ENCODE assay signal across 11 cellular contexts in genomic region chr18:55861266-55861665, GRCh38.
DNase-seq lines count a peak whose midpoint lies in the region; ATAC-seq and TF ChIP-seq lines count a peak whose summit lies in the region.
"Had no signal": no experiment of that assay in that cellular context is flagged by ENCODE, and none has a peak within 500 bp of the region (broad histone marks: within the 10 kb centered on the region; RNA-seq: fewer than 3 reads in every experiment).

No MANE protein-coding gene starts in this region.

- no peak overlapping the region for H3K4me2 ChIP-seq in mesenchymal stem cell (ENCODE audit: low read length, poor library complexity, severe bottlenecking)

- H3K23ac ChIP-seq in mesenchymal stem cell (ENCODE audit: low read length in 2 of 2), result no peak overlapping the region

- H3K4ac ChIP-seq in mesenchymal stem cell (ENCODE audit: low read depth in 1 of 2, low read length in 2 of 2), result no peak overlapping the region

- H4K8ac ChIP-seq in mesenchymal stem cell (ENCODE audit: low read length), result no peak overlapping the region

- POLR2A ChIA-PET in Caco-2 (lab: Charles Lee), result no interaction called here
- POLR2A ChIA-PET in CD8-positive, alpha-beta memory T cell (lab: Charles Lee), result no interaction called here

- TF ChIP-seq CTCF in Caco-2 (IDR thresholded peaks at IDR 0.05; ENCODE audit: insufficient read depth in 1 of 2, low read depth in 1 of 2, low read length in 1 of 2, severe bottlenecking in 1 of 2, unreplicated experiment in 1 of 2), result peak; percentile 20 to 36

- H3K18ac ChIP-seq in mesenchymal stem cell (ENCODE audit: low read depth in 1 of 2, low read length in 2 of 2), result no peak overlapping the region

- 100% methylated on average over 2 of the region's 6 CpGs for WGBS in mesenchymal stem cell

- H3K14ac ChIP-seq in mesenchymal stem cell (ENCODE audit: low read length in 2 of 2), result no peak overlapping the region

- no peaks in the 10 kb centered on the region for H3K27me3 Mint-ChIP-seq in Caco-2 (ENCODE audit: insufficient read depth, unreplicated experiment)
- peaks cover 0 to 2% of the 10 kb centered on the region in 2 donors for H3K27me3 Mint-ChIP-seq in CD8-positive, alpha-beta memory T cell

- BruUV-seq in Caco-2 (replicated peaks; lab: Mats Ljungman, UMichigan), result no TSS peak

- intact Hi-C loops in Caco-2 (cut with micrococcal nuclease; ENCODE audit: unreplicated experiment), result loop anchor here (1.0 kb wide), 1 partner anchor 446 kb away; no protein-coding TSS in a partner anchor

- no peaks in the 10 kb centered on the region for H3K79me1 ChIP-seq in mesenchymal stem cell (replicated peaks; ENCODE audit: low read length, poor library complexity, severe bottlenecking)

- peaks cover 7% of the 10 kb centered on the region for H3K4me1 ChIP-seq in Caco-2
- peaks cover 1% of the 10 kb centered on the region for H3K4me1 ChIP-seq in mesenchymal stem cell (ENCODE audit: control insufficient read depth, insufficient read depth, low read depth, low read length)
- no peaks in the 10 kb centered on the region for H3K4me1 ChIP-seq in CD8-positive, alpha-beta memory T cell (ENCODE audit: insufficient read depth, low read length)
- H3K4me1 ChIP-seq: prostate gland had no signal

- no peaks in the 10 kb centered on the region for H3K36me3 Mint-ChIP-seq in Caco-2 (ENCODE audit: insufficient read depth, unreplicated experiment)
- no peaks in the 10 kb centered on the region for H3K36me3 Mint-ChIP-seq in CD8-positive, alpha-beta memory T cell

- H3K9me3 Mint-ChIP-seq in Caco-2 (ENCODE audit: unreplicated experiment), result no peaks in the 10 kb centered on the region
- H3K9me3 Mint-ChIP-seq in CD8-positive, alpha-beta memory T cell, result peaks cover 0 to 9% (median 4%) of the 10 kb centered on the region in 5 donors
- H3K9me3 Mint-ChIP-seq: activated T-cell treated with anti-CD3 and anti-CD28 coated beads, Interleukin-2, amount 50 U/mL, for 4 hours had no signal

- no peak overlapping the region for H3K27ac ChIP-seq in mesenchymal stem cell (ENCODE audit: low read length, poor library complexity, severe bottlenecking)
- H3K27ac ChIP-seq in CD8-positive, alpha-beta memory T cell (ENCODE audit: low read depth, low read length), result no peak overlapping the region
- H3K27ac ChIP-seq: prostate gland had no signal

- H3K36me3 ChIP-seq in Caco-2 (ENCODE audit: control insufficient read depth, insufficient read depth, low read length), result no peaks in the 10 kb centered on the region
- no peaks in the 10 kb centered on the region for H3K36me3 ChIP-seq in mesenchymal stem cell (ENCODE audit: control insufficient read depth in 1 of 2, insufficient read depth in 2 of 2, low read depth in 1 of 2, low read length in 2 of 2)
- H3K36me3 ChIP-seq in CD8-positive, alpha-beta memory T cell (ENCODE audit: insufficient read depth, low read length), result no peaks in the 10 kb centered on the region
- H3K36me3 ChIP-seq: prostate gland had no signal

- no peaks in the 10 kb centered on the region for H3K9me3 ChIP-seq in Caco-2
- no peaks in the 10 kb centered on the region for H3K9me3 ChIP-seq in mesenchymal stem cell (ENCODE audit: control insufficient read depth, low read length)
- no peaks in the 10 kb centered on the region for H3K9me3 ChIP-seq in CD8-positive, alpha-beta memory T cell (ENCODE audit: low read length)
- H3K9me3 ChIP-seq: prostate gland had no signal

- no peak overlapping the region for H2BK5ac ChIP-seq in mesenchymal stem cell (ENCODE audit: low read depth, low read length, poor library complexity, severe bottlenecking)

- H3K4me3 ChIP-seq in Caco-2 (ENCODE audit: low read depth, low read length), result no peak overlapping the region
- no peak overlapping the region for H3K4me3 ChIP-seq in mesenchymal stem cell (ENCODE audit: insufficient read depth in 1 of 2, low read depth in 1 of 2, low read length in 2 of 2)
- no peak overlapping the region for H3K4me3 ChIP-seq in CD8-positive, alpha-beta memory T cell (ENCODE audit: low read length)
- H3K4me3 ChIP-seq: prostate gland had no signal

- peaks cover 12% of the 10 kb centered on the region for H3K4me1 Mint-ChIP-seq in Caco-2 (ENCODE audit: low read depth, unreplicated experiment)
- no peaks in the 10 kb centered on the region for H3K4me1 Mint-ChIP-seq in CD8-positive, alpha-beta memory T cell

- H3K27me3 ChIP-seq in Caco-2 (replicated peaks; ENCODE audit: control insufficient read depth, insufficient read depth, low read length), result no peaks in the 10 kb centered on the region
- no peaks in the 10 kb centered on the region for H3K27me3 ChIP-seq in mesenchymal stem cell (ENCODE audit: control insufficient read depth in 1 of 2, insufficient read depth in 1 of 2, low read length in 2 of 2)
- no peaks in the 10 kb centered on the region for H3K27me3 ChIP-seq in CD8-positive, alpha-beta memory T cell (ENCODE audit: insufficient read depth, low read length, poor library complexity, severe bottlenecking)

- no peak overlapping the region for H2AFZ ChIP-seq in mesenchymal stem cell (ENCODE audit: low read depth, low read length)

- DNase-seq in Caco-2 (peak in 1 of 2 experiments; percentile 5), NCI-H1694 (lab: John Stamatoyannopoulos, UW) (peak; percentile 19), dermis microvascular lymphatic vessel endothelial cell (ENCODE audit: low read depth in 2 of 2) (peak; percentile 39 to 64), mesenchymal stem cell (peak; percentile 45)
- DNase-seq in activated CD4-positive, alpha-beta T cell treated with anti-CD3 and anti-CD28 coated beads for 4 hours, result no peak
- no peak for DNase-seq in CD8-positive, alpha-beta memory T cell
- DNase-seq: activated T-cell treated with anti-CD3 and anti-CD28 coated beads, Interleukin-2, amount 50 U/mL, for 4 hours; NCI-H2029 had no signal

- ATAC-seq in HG02798 (IDR thresholded peaks at IDR 0.05; ENCODE audit: poor library complexity, unreplicated experiment) (no peak), GM18502 (IDR thresholded peaks at IDR 0.05; ENCODE audit: poor library complexity, unreplicated experiment) (no peak)
- ATAC-seq: activated T-cell treated with anti-CD3 and anti-CD28 coated beads, Interleukin-2, amount 50 U/mL, for 4 hours had no signal

- H4K91ac ChIP-seq in mesenchymal stem cell (ENCODE audit: low read length), result no peak overlapping the region

- no peak overlapping the region for H3K4me3 Mint-ChIP-seq in Caco-2 (ENCODE audit: unreplicated experiment)
- H3K4me3 Mint-ChIP-seq in CD8-positive, alpha-beta memory T cell, result no peak overlapping the region
- H3K4me3 Mint-ChIP-seq: activated T-cell treated with anti-CD3 and anti-CD28 coated beads, Interleukin-2, amount 50 U/mL, for 4 hours had no signal

- H2BK12ac ChIP-seq in mesenchymal stem cell (ENCODE audit: low read length in 2 of 2), result no peak overlapping the region

- no peak overlapping the region for H3K9ac ChIP-seq in mesenchymal stem cell (ENCODE audit: low read length)

- H3K27ac Mint-ChIP-seq in Caco-2 (ENCODE audit: unreplicated experiment), result no peak overlapping the region
- H3K27ac Mint-ChIP-seq in CD8-positive, alpha-beta memory T cell, result no peak overlapping the region

- no peak overlapping the region for H2BK15ac ChIP-seq in mesenchymal stem cell (ENCODE audit: low read depth, poor library complexity, severe bottlenecking)

- H2AK5ac ChIP-seq in mesenchymal stem cell (ENCODE audit: low read length, severe bottlenecking), result no peak overlapping the region

- CTCF ChIA-PET in Caco-2 (lab: Charles Lee), result no interaction called here
- CTCF ChIA-PET in CD8-positive, alpha-beta memory T cell (lab: Charles Lee), result no interaction called here

- no peak overlapping the region for H2BK120ac ChIP-seq in mesenchymal stem cell (ENCODE audit: low read depth, low read length)

Comparison
In these comparisons a context has a peak if more than half of its experiments do, and no peak if none do; other contexts are left out.
1. DNase-seq: peak in NCI-H1694 (single experiment), dermis microvascular lymphatic vessel endothelial cell (2 of 2) and mesenchymal stem cell (single experiment); none in activated CD4-positive, alpha-beta T cell treated with anti-CD3 and anti-CD28 coated beads for 4 hours (0 of 2) and CD8-positive, alpha-beta memory T cell (0 of 5).